ENCODE assay signal across 10 cellular contexts in genomic region chr10:14774797-14775196, GRCh38. TPM values are rescaled to one million over a fixed set of nuclear protein-coding genes. Genes with fewer than 3 reads are reported as not detected.
A peak's percentile ranks its signal among the peaks of the same experiment; 100 is the strongest.
DNase-seq lines count a peak whose midpoint lies in the region; ATAC-seq and TF ChIP-seq lines count a peak whose summit lies in the region.
"Had no signal": no experiment of that assay in that cellular context is flagged by ENCODE, and none has a peak within 500 bp of the region (broad histone marks: within the 10 kb centered on the region; RNA-seq: fewer than 3 reads in every experiment).

Gene FAM107B (minus strand): TSS chr10:14774897. CDS start chr10:14774663, 234 bp downstream.

- DNase-seq in left cardiac atrium = no peak
- DNase-seq in Right ventricle myocardium superior = no peak
- DNase-seq in dermis microvascular lymphatic vessel endothelial cell (ENCODE audit: low read depth in 2 of 2) = no peak
- no peak for DNase-seq in naive B cell
- DNase-seq in NCI-H2196 treated with DMSO at 0.1 percent for 48 hours (lab: John Stamatoyannopoulos, UW; ENCODE audit: unreplicated experiment) = no peak
- DNase-seq in GM20000 (ENCODE audit: low spot score) = no peak
- DNase-seq in NCI-H526 (lab: John Stamatoyannopoulos, UW) = no peak
- DNase-seq in ecto neural progenitor cell (ENCODE audit: low spot score) = no peak
- DNase-seq: NCI-H1105, T1000 had no signal

- no peaks in the 10 kb centered on the region for H3K27me3 Mint-ChIP-seq in naive B cell

- H3K4me1 Mint-ChIP-seq in naive B cell = peaks cover 4 to 25% (median 4%) of the 10 kb centered on the region in 3 donors

- H3K27ac Mint-ChIP-seq in naive B cell = peak within 1 kb of the TSS in 2 of 6 donors; percentile 27 to 34

- ATAC-seq in left cardiac atrium (no peak), Right ventricle myocardium superior (ENCODE audit: poor library complexity) (no peak), naive B cell (ENCODE audit: low read depth in 2 of 2) (no peak)

- no peaks in the 10 kb centered on the region for H3K9me3 Mint-ChIP-seq in naive B cell

- intact Hi-C loops in left cardiac atrium (cut with DNase I) (no loop called here), Right ventricle myocardium superior (cut with DNase I) (no loop called here)

- no peaks in the 10 kb centered on the region for H3K36me3 Mint-ChIP-seq in naive B cell

- H3K4me3 Mint-ChIP-seq in naive B cell = no peak within 1 kb of the TSS

- no peak for TF ChIP-seq CTCF in GM20000 (IDR thresholded peaks at IDR 0.05; ENCODE audit: extremely low read depth, missing control alignments)

RNA-seq across cellular contexts. Expression of gene FAM107B, which starts in this region (rescaled TPM):
- total RNA-seq in left cardiac atrium (10 to 100 TPM; 15.3 to 17.1 TPM), Right ventricle myocardium superior (3.3 TPM), dermis microvascular lymphatic vessel endothelial cell (64.7 and 66.4 TPM in 2 replicates)
- polyA plus RNA-seq in naive B cell (ENCODE audit: low read depth in 6 of 6) = 100 to 1,000 TPM; 112 to 259 (median 159) TPM
